ENCODE assay signal across 2 cellular contexts in genomic region chr1:4666683-4667082, GRCh38. TPM values are rescaled to one million over a fixed set of nuclear protein-coding genes. Genes with fewer than 3 reads are reported as not detected.
"Had no signal": no experiment of that assay in that cellular context is flagged by ENCODE, and none has a peak within 500 bp of the region (broad histone marks: within the 10 kb centered on the region; RNA-seq: fewer than 3 reads in every experiment).

No MANE protein-coding gene starts in this region.

RNA-seq across cellular contexts. Expression of gene AJAP1, which starts 12.3 kb away (rescaled TPM):
- total RNA-seq: fibroblast of lung; natural killer cell treated with Interleukin-12 subunit alpha and Interleukin-12 subunit beta and Interleukin-15 and Interleukin-18, amount 100 ng/mL, for 72 hours had no signal
